12 cellular contexts compared by ENCODE assay signal in genomic region chr4:138053601-138054322, GRCh38.
DNase-seq lines count a peak whose midpoint lies in the region; ATAC-seq, FAIRE-seq and TF ChIP-seq lines count a peak whose summit lies in the region.
"Had no signal": no experiment of that assay in that cellular context is flagged by ENCODE, and none has a peak within 500 bp of the region (broad histone marks: within the 10 kb centered on the region; RNA-seq: fewer than 3 reads in every experiment).

No MANE protein-coding gene starts in this region.

- H3K27me3 ChIP-seq in MG63 (no peaks in the 10 kb centered on the region), bronchial epithelial cell (ENCODE audit: control insufficient read depth, insufficient read depth, low read length) (no peaks in the 10 kb centered on the region), mesendoderm (ENCODE audit: insufficient read depth, low read length, poor library complexity) (no peaks in the 10 kb centered on the region), testis (no peaks in the 10 kb centered on the region)
- H3K27me3 ChIP-seq: pancreas had no signal

- H3K9me3 ChIP-seq in MG63 (no peaks in the 10 kb centered on the region), testis (no peaks in the 10 kb centered on the region)
- H3K9me3 ChIP-seq: pancreas had no signal

- no peak overlapping the region for H3K4me2 ChIP-seq in mesendoderm (ENCODE audit: low read length)

- no peaks in the 10 kb centered on the region for H3K4me1 ChIP-seq in mesendoderm (ENCODE audit: control insufficient read depth, low read depth, low read length)
- H3K4me1 ChIP-seq in testis, result peaks cover 4% of the 10 kb centered on the region
- H3K4me1 ChIP-seq: pancreas had no signal

- H3K79me2 ChIP-seq in mesendoderm (ENCODE audit: control insufficient read depth, insufficient read depth, low read length), result no peaks in the 10 kb centered on the region

- intact Hi-C loops in posterior vena cava (cut with DNase I), result no loop called here
- intact Hi-C loops in testis (cut with DNase I; ENCODE audit: low total_unique reads), result no loop called here

- H4K5ac ChIP-seq in mesendoderm (ENCODE audit: low read length), result no peak overlapping the region

- H3K79me1 ChIP-seq in mesendoderm (ENCODE audit: low read length), result no peaks in the 10 kb centered on the region

- TF ChIP-seq CTCF in bronchial epithelial cell (IDR thresholded peaks at IDR 0.05; ENCODE audit: insufficient read depth, low read length, severe bottlenecking), result no peak
- TF ChIP-seq CTCF in testis (IDR thresholded peaks at IDR 0.05), result no peak

- no peak overlapping the region for H3K4ac ChIP-seq in mesendoderm (ENCODE audit: low read depth, low read length)

- no peak overlapping the region for H3K23ac ChIP-seq in mesendoderm (ENCODE audit: low read length)

- TF ChIP-seq POLR2A in testis (IDR thresholded peaks at IDR 0.05), result no peak

- ATAC-seq in GM19463 (IDR thresholded peaks at IDR 0.05; ENCODE audit: unreplicated experiment), result no peak

- no peak overlapping the region for H3K18ac ChIP-seq in mesendoderm (ENCODE audit: low read length)

- DNase-seq in AG20443 (ENCODE audit: low spot score) (peak; percentile 79), MG63 (peak; percentile 47), bronchial epithelial cell (ENCODE audit: low read depth) (peak; percentile 97), mesendoderm (peak; percentile 82), posterior vena cava (ENCODE audit: low spot score) (no peak), OCI-M2 (lab: John Stamatoyannopoulos, UW; ENCODE audit: unreplicated experiment) (no peak), testis (no peak)
- DNase-seq: DMS 273 treated with DMSO at 0.1 percent for 48 hours; stimulated activated naive CD4-positive, alpha-beta T cell treated with Interleukin-2 at 50 U/mL for 16 hours had no signal

- H3K27ac ChIP-seq in mesendoderm (ENCODE audit: low read depth, low read length), result no peak overlapping the region
- no peak overlapping the region for H3K27ac ChIP-seq in testis
- H3K27ac ChIP-seq: pancreas had no signal

- H3K4me3 ChIP-seq in MG63 (0 out of 2 replicates have a peak overlapping the region, but pooled peaks have one; percentile 4), bronchial epithelial cell (ENCODE audit: low read depth, low read length) (no peak overlapping the region), mesendoderm (ENCODE audit: low read length) (no peak overlapping the region), testis (no peak overlapping the region)
- H3K4me3 ChIP-seq: pancreas had no signal

- no peak overlapping the region for H2BK15ac ChIP-seq in mesendoderm (replicated peaks; ENCODE audit: low read depth)

- H3K56ac ChIP-seq in mesendoderm (ENCODE audit: low read length), result no peak overlapping the region

- peak; percentile 79 for FAIRE-seq in bronchial epithelial cell (lab: Jason Lieb, UNC)
- FAIRE-seq: endometrium, pancreas had no signal

- no peak overlapping the region for H3K9ac ChIP-seq in mesendoderm (ENCODE audit: low read length)

- no peak overlapping the region for H4K8ac ChIP-seq in mesendoderm (ENCODE audit: low read depth, low read length)

- whole genome bisulfite sequencing in mesendoderm (ENCODE audit: extremely low coverage, insufficient coverage, low lambda C conversion rate), result no CpG with 5 or more reads among the region's 5 CpGs
- WGBS in testis, 2 donors, result 23 to 39% methylated on average over 5 of the region's 5 CpGs

- no peak overlapping the region for H2BK5ac ChIP-seq in mesendoderm (ENCODE audit: low read length)

- no peak overlapping the region for H2BK120ac ChIP-seq in mesendoderm (ENCODE audit: low read depth, low read length)

- H3K36me3 ChIP-seq in MG63, result no peaks in the 10 kb centered on the region
- H3K36me3 ChIP-seq in bronchial epithelial cell (ENCODE audit: control insufficient read depth, insufficient read depth, low read length), result no peaks in the 10 kb centered on the region
- no peaks in the 10 kb centered on the region for H3K36me3 ChIP-seq in mesendoderm (ENCODE audit: control insufficient read depth, insufficient read depth, low read length)
- H3K36me3 ChIP-seq in testis (ENCODE audit: low read depth, missing control alignments), result no peaks in the 10 kb centered on the region
- H3K36me3 ChIP-seq: pancreas had no signal

- H2AK5ac ChIP-seq in mesendoderm (ENCODE audit: low read length), result no peak overlapping the region

Comparison
In these comparisons a context has a peak if more than half of its experiments do, and no peak if none do; other contexts are left out.
1. DNase-seq: peak in AG20443 (single experiment), MG63 (single experiment), bronchial epithelial cell (single experiment) and mesendoderm (single experiment); none in posterior vena cava (single experiment), OCI-M2 (single experiment) and testis (single experiment).